Comparison of ENCODE assay signal across 1 cellular context in the genomic region with DNA sequence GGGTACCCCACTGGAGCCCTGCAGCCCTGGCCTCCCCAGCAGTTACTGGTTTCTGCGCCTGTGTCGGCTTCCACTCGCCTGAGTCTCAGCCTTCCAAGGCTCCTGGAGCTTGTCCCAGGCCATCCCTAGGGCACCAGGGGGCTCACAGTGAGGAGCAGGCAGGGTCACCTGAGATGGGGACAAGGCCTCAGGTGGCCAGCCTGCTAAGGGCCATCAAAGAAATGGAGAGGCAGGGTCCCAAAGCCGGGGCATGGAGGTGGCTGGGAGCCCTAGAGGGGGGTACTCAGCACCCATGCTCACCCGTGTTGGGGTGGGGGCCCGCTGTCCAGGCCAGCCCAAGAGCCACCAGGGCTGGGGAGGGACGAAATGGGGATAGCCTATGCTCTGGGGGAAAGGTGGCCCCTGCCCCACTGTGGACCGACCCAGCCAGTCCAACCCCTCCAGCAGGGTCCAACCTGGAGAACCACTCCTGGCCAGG.
TF ChIP-seq lines count a peak whose summit lies in the region.

No MANE protein-coding gene starts in this region.

TF ChIP-seq in HEK293, 187 proteins besides CTCF, POLR2A, EP300 and RAD21 (continued from another document):
- TF ChIP-seq, protein P1, sequence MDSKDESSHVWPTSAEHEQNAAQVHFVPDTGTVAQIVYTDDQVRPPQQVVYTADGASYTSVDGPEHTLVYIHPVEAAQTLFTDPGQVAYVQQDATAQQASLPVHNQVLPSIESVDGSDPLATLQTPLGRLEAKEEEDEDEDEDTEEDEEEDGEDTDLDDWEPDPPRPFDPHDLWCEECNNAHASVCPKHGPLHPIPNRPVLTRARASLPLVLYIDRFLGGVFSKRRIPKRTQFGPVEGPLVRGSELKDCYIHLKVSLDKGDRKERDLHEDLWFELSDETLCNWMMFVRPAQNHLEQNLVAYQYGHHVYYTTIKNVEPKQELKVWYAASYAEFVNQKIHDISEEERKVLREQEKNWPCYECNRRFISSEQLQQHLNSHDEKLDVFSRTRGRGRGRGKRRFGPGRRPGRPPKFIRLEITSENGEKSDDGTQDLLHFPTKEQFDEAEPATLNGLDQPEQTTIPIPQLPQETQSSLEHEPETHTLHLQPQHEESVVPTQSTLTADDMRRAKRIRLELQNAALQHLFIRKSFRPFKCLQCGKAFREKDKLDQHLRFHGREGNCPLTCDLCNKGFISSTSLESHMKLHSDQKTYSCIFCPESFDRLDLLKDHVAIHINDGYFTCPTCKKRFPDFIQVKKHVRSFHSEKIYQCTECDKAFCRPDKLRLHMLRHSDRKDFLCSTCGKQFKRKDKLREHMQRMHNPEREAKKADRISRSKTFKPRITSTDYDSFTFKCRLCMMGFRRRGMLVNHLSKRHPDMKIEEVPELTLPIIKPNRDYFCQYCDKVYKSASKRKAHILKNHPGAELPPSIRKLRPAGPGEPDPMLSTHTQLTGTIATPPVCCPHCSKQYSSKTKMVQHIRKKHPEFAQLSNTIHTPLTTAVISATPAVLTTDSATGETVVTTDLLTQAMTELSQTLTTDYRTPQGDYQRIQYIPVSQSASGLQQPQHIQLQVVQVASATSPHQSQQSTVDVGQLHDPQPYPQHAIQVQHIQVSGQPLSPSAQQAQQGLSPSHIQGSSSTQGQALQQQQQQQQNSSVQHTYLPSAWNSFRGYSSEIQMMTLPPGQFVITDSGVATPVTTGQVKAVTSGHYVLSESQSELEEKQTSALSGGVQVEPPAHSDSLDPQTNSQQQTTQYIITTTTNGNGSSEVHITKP (tag by site-specific recombination; IDR thresholded peaks at IDR 0.05) = peak; percentile 94
- TF ChIP-seq, protein P2, sequence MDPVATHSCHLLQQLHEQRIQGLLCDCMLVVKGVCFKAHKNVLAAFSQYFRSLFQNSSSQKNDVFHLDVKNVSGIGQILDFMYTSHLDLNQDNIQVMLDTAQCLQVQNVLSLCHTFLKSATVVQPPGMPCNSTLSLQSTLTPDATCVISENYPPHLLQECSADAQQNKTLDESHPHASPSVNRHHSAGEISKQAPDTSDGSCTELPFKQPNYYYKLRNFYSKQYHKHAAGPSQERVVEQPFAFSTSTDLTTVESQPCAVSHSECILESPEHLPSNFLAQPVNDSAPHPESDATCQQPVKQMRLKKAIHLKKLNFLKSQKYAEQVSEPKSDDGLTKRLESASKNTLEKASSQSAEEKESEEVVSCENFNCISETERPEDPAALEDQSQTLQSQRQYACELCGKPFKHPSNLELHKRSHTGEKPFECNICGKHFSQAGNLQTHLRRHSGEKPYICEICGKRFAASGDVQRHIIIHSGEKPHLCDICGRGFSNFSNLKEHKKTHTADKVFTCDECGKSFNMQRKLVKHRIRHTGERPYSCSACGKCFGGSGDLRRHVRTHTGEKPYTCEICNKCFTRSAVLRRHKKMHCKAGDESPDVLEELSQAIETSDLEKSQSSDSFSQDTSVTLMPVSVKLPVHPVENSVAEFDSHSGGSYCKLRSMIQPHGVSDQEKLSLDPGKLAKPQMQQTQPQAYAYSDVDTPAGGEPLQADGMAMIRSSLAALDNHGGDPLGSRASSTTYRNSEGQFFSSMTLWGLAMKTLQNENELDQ (tag by site-specific recombination; IDR thresholded peaks at IDR 0.05; ENCODE audit: low read depth) = no peak
- TF ChIP-seq, protein P3, sequence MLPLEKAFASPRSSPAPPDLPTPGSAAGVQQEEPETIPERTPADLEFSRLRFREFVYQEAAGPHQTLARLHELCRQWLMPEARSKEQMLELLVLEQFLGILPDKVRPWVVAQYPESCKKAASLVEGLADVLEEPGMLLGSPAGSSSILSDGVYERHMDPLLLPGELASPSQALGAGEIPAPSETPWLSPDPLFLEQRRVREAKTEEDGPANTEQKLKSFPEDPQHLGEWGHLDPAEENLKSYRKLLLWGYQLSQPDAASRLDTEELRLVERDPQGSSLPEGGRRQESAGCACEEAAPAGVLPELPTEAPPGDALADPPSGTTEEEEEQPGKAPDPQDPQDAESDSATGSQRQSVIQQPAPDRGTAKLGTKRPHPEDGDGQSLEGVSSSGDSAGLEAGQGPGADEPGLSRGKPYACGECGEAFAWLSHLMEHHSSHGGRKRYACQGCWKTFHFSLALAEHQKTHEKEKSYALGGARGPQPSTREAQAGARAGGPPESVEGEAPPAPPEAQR (tag by site-specific recombination; IDR thresholded peaks at IDR 0.05) = no peak
- 0 out of 2 replicates have a peak, but pooled peaks have one; percentile 17 for TF ChIP-seq GLIS2 (tag by site-specific recombination; IDR thresholded peaks at IDR 0.05)
- TF ChIP-seq ZNF629 (tag by site-specific recombination; IDR thresholded peaks at IDR 0.05) = 0 out of 2 replicates have a peak, but pooled peaks have one; percentile 20
- TF ChIP-seq SP2 (tag by site-specific recombination; IDR thresholded peaks at IDR 0.05) = no peak
